ENCODE assay signal across 19 cellular contexts in genomic region chr15:25701716-25702465, GRCh38.
"Had no signal": no experiment of that assay in that cellular context is flagged by ENCODE, and none has a peak within 500 bp of the region (broad histone marks: within the 10 kb centered on the region; RNA-seq: fewer than 3 reads in every experiment).

No MANE protein-coding gene starts in this region.

- H3K27me3 Mint-ChIP-seq: activated B cell treated with CpG ODN at 0.5 μM for 24 hours; activated CD4-positive, alpha-beta memory T cell treated with anti-CD3 and anti-CD28 coated beads, Interleukin-2, amount 10 ng/mL, durations not matched to agents 7 days and 5 days; activated CD8-positive, alpha-beta memory T cell treated with anti-CD3 and anti-CD28 coated beads, Interleukin-2, amount 10 ng/mL, durations not matched to agents 7 days and 5 days; activated naive CD4-positive, alpha-beta T cell treated with anti-CD3 and anti-CD28 coated beads, Interleukin-2, amount 10 ng/mL, durations not matched to agents 7 days and 5 days; activated naive CD8-positive, alpha-beta T cell treated with anti-CD3 and anti-CD28 coated beads, Interleukin-2, amount 50 U/mL, for 24 hours; effector memory CD8-positive, alpha-beta T cell; stimulated activated naive CD8-positive, alpha-beta T cell treated with anti-CD3 and anti-CD28 coated beads, Interleukin-15, amount 100 ng/mL, for 72 hours had no signal

- H3K4me3 Mint-ChIP-seq: activated B cell treated with CpG ODN at 0.5 μM for 24 hours; activated CD4-positive, alpha-beta memory T cell treated with anti-CD3 and anti-CD28 coated beads, Interleukin-2, amount 10 ng/mL, durations not matched to agents 7 days and 5 days; activated CD8-positive, alpha-beta memory T cell treated with anti-CD3 and anti-CD28 coated beads, Interleukin-2, amount 10 ng/mL, durations not matched to agents 7 days and 5 days; activated naive CD4-positive, alpha-beta T cell treated with anti-CD3 and anti-CD28 coated beads, Interleukin-2, amount 10 ng/mL, durations not matched to agents 7 days and 5 days; activated naive CD8-positive, alpha-beta T cell treated with anti-CD3 and anti-CD28 coated beads, Interleukin-2, amount 50 U/mL, for 24 hours; effector memory CD8-positive, alpha-beta T cell; stimulated activated naive CD8-positive, alpha-beta T cell treated with anti-CD3 and anti-CD28 coated beads, Interleukin-15, amount 100 ng/mL, for 72 hours had no signal

- H3K4me1 Mint-ChIP-seq: activated B cell treated with CpG ODN at 0.5 μM for 24 hours; activated CD4-positive, alpha-beta memory T cell treated with anti-CD3 and anti-CD28 coated beads, Interleukin-2, amount 10 ng/mL, durations not matched to agents 7 days and 5 days; activated CD8-positive, alpha-beta memory T cell treated with anti-CD3 and anti-CD28 coated beads, Interleukin-2, amount 10 ng/mL, durations not matched to agents 7 days and 5 days; activated naive CD4-positive, alpha-beta T cell treated with anti-CD3 and anti-CD28 coated beads, Interleukin-2, amount 10 ng/mL, durations not matched to agents 7 days and 5 days; activated naive CD8-positive, alpha-beta T cell treated with anti-CD3 and anti-CD28 coated beads, Interleukin-2, amount 50 U/mL, for 24 hours; stimulated activated naive CD8-positive, alpha-beta T cell treated with anti-CD3 and anti-CD28 coated beads, Interleukin-15, amount 100 ng/mL, for 72 hours had no signal

- DNase-seq: activated B cell treated with CpG ODN at 0.5 μM for 24 hours; activated CD4-positive, alpha-beta memory T cell treated with anti-CD3 and anti-CD28 coated beads, Interleukin-2, amount 10 ng/mL, durations not matched to agents 7 days and 5 days; activated CD4-positive, alpha-beta T cell treated with anti-CD3 and anti-CD28 coated beads for 4 hours; activated CD8-positive, alpha-beta memory T cell treated with anti-CD3 and anti-CD28 coated beads, Interleukin-2, amount 10 ng/mL, durations not matched to agents 7 days and 5 days; activated naive CD4-positive, alpha-beta T cell treated with anti-CD3 and anti-CD28 coated beads, Interleukin-2, amount 10 ng/mL, durations not matched to agents 7 days and 5 days; activated naive CD8-positive, alpha-beta T cell treated with anti-CD3 and anti-CD28 coated beads, Interleukin-2, amount 50 U/mL, for 24 hours; effector memory CD8-positive, alpha-beta T cell; foreskin keratinocyte; hippocampal formation; islet precursor cell; left lung; mammary epithelial cell; occipital lobe; stimulated activated CD4-positive, alpha-beta T cell treated with anti-CD3 and anti-CD28 coated beads, Interleukin-15, amount 100 ng/mL, for 24 hours; stimulated activated CD4-positive, alpha-beta T cell treated with anti-CD3 and anti-CD28 coated beads, Interleukin-2, amount 100 ng/mL, for 48 hours; stimulated activated naive CD8-positive, alpha-beta T cell treated with anti-CD3 and anti-CD28 coated beads, Interleukin-15, amount 100 ng/mL, for 72 hours; T-helper 1 cell; T-helper 9 cell had no signal

- H3K27ac Mint-ChIP-seq: activated B cell treated with CpG ODN at 0.5 μM for 24 hours; activated CD4-positive, alpha-beta memory T cell treated with anti-CD3 and anti-CD28 coated beads, Interleukin-2, amount 10 ng/mL, durations not matched to agents 7 days and 5 days; activated CD8-positive, alpha-beta memory T cell treated with anti-CD3 and anti-CD28 coated beads, Interleukin-2, amount 10 ng/mL, durations not matched to agents 7 days and 5 days; activated naive CD4-positive, alpha-beta T cell treated with anti-CD3 and anti-CD28 coated beads, Interleukin-2, amount 10 ng/mL, durations not matched to agents 7 days and 5 days; activated naive CD8-positive, alpha-beta T cell treated with anti-CD3 and anti-CD28 coated beads, Interleukin-2, amount 50 U/mL, for 24 hours; activated T-helper 2 cell treated with anti-CD3 and anti-CD28 coated beads, Interferon-gamma antibody, Interleukin-2, Interleukin-4, amounts not matched to agents 10 μg/mL and 5 μg/mL and 100 μg/mL, durations not matched to agents 14 hours and 24 hours and 36 hours; effector memory CD8-positive, alpha-beta T cell had no signal

- H3K27ac ChIP-seq: foreskin keratinocyte, left lung had no signal

- H3K9me3 ChIP-seq: left lung had no signal

- H3K27me3 ChIP-seq: foreskin keratinocyte, left lung had no signal

- H3K4me3 ChIP-seq: left lung had no signal

- H3K9me3 Mint-ChIP-seq: activated B cell treated with CpG ODN at 0.5 μM for 24 hours; activated CD4-positive, alpha-beta memory T cell treated with anti-CD3 and anti-CD28 coated beads, Interleukin-2, amount 10 ng/mL, durations not matched to agents 7 days and 5 days; activated naive CD4-positive, alpha-beta T cell treated with anti-CD3 and anti-CD28 coated beads, Interleukin-2, amount 10 ng/mL, durations not matched to agents 7 days and 5 days; activated naive CD8-positive, alpha-beta T cell treated with anti-CD3 and anti-CD28 coated beads, Interleukin-2, amount 50 U/mL, for 24 hours; activated T-helper 2 cell treated with anti-CD3 and anti-CD28 coated beads, Interferon-gamma antibody, Interleukin-2, Interleukin-4, amounts not matched to agents 10 μg/mL and 5 μg/mL and 100 μg/mL, durations not matched to agents 14 hours and 24 hours and 36 hours; effector memory CD8-positive, alpha-beta T cell; stimulated activated naive CD8-positive, alpha-beta T cell treated with anti-CD3 and anti-CD28 coated beads, Interleukin-15, amount 100 ng/mL, for 72 hours had no signal

- H3K4me1 ChIP-seq: foreskin keratinocyte, left lung had no signal

- ATAC-seq: activated CD8-positive, alpha-beta memory T cell treated with anti-CD3 and anti-CD28 coated beads, Interleukin-2, amount 10 ng/mL, durations not matched to agents 7 days and 5 days; activated naive CD8-positive, alpha-beta T cell treated with anti-CD3 and anti-CD28 coated beads, Interleukin-2, amount 50 U/mL, for 24 hours; effector memory CD8-positive, alpha-beta T cell; foreskin keratinocyte; left lung; stimulated activated naive CD8-positive, alpha-beta T cell treated with anti-CD3 and anti-CD28 coated beads, Interleukin-15, amount 100 ng/mL, for 72 hours had no signal
